In the genomic region with DNA sequence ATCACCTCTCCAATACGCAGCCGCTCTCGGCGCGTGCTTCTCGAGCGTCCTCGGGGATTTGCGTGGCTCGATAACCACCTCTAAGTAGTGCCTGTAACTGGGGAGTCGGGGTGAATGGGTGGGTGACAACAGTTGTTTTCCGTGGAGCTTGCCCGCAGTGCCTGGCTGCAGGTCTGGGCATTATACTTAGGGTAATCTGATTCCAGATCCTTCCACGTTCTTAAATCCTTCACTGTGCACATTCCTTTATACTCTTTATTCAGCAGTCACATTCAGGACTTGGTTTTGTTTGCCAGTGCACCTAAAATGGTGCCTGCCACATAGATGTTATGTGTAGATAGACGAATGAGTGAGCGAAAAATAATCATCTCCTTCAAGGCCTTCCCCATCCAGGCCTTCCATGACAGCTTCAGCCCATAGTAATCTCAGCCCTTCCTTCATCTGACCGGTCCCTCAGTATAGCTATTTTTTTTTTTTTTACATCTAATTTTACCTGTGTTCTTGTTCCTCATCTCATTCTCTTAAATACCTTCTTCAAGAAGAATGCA, we compare ENCODE assay signal across 8 cellular contexts. TPM values are rescaled to one million over a fixed set of nuclear protein-coding genes. Genes with fewer than 3 reads are reported as not detected.
A peak's percentile ranks its signal among the peaks of the same experiment; 100 is the strongest.
DNase-seq lines count a peak whose midpoint lies in the region; ATAC-seq and TF ChIP-seq lines count a peak whose summit lies in the region.

No MANE protein-coding gene starts in this region.

- H3K4me1 ChIP-seq in aorta (ENCODE audit: control insufficient read depth in 1 of 2, insufficient read depth in 2 of 2, low read length in 2 of 2) = no peaks in the 10 kb centered on the region

- ATAC-seq in memory B cell (ENCODE audit: low read depth) = no peak
- no peak for ATAC-seq in aorta (ENCODE audit: low FRiP score)
- no peak for ATAC-seq in GM21529 (IDR thresholded peaks at IDR 0.05; ENCODE audit: unreplicated experiment)
- ATAC-seq in HG03520 (IDR thresholded peaks at IDR 0.05; ENCODE audit: unreplicated experiment) = no peak

- H3K27ac Mint-ChIP-seq in Calu3 (ENCODE audit: unreplicated experiment) (peak overlapping the region; percentile 73), IgD-negative memory B cell (peak overlapping the region; percentile 98 to 100 (median 99)), MCF 10A (ENCODE audit: low read depth, unreplicated experiment) (peak overlapping the region; percentile 96), memory B cell (peak overlapping the region; percentile 98)

- H3K4me3 ChIP-seq in aorta (ENCODE audit: low read length in 2 of 2) = peak overlapping the region; percentile 1 to 52

- DNase-seq in Calu3 = no peak
- DNase-seq in MCF 10A (ENCODE audit: unreplicated experiment) = no peak
- DNase-seq in memory B cell (ENCODE audit: low spot score in 2 of 2) = no peak
- DNase-seq in aorta = no peak
- DNase-seq in stimulated activated CD4-positive, alpha-beta T cell treated with anti-CD3 and anti-CD28 coated beads, Interleukin-15, amount 100 ng/mL, for 24 hours = no peak

- peak overlapping the region in 1 of 2 donors; percentile 20 for H3K27ac ChIP-seq in aorta (ENCODE audit: low read depth in 1 of 2, low read length in 2 of 2)

- H3K36me3 Mint-ChIP-seq in Calu3 (ENCODE audit: insufficient read depth, unreplicated experiment) (peaks cover 69% of the 10 kb centered on the region), IgD-negative memory B cell (no peaks in the 10 kb centered on the region), MCF 10A (ENCODE audit: insufficient read depth, unreplicated experiment) (peaks cover 75% of the 10 kb centered on the region), memory B cell (peaks cover 18% of the 10 kb centered on the region)

- H3K27me3 Mint-ChIP-seq in Calu3 (ENCODE audit: unreplicated experiment) (no peaks in the 10 kb centered on the region), IgD-negative memory B cell (no peaks in the 10 kb centered on the region), MCF 10A (ENCODE audit: insufficient read depth, unreplicated experiment) (no peaks in the 10 kb centered on the region), memory B cell (no peaks in the 10 kb centered on the region)

- H3K9me3 Mint-ChIP-seq in Calu3 (ENCODE audit: low read depth, unreplicated experiment) = no peaks in the 10 kb centered on the region
- no peaks in the 10 kb centered on the region for H3K9me3 Mint-ChIP-seq in IgD-negative memory B cell
- no peaks in the 10 kb centered on the region for H3K9me3 Mint-ChIP-seq in MCF 10A (ENCODE audit: unreplicated experiment)
- no peaks in the 10 kb centered on the region for H3K9me3 Mint-ChIP-seq in memory B cell

- WGBS in aorta, 2 donors = 0 to 1% methylated on average over 17 of the region's 17 CpGs

- H3K4me3 Mint-ChIP-seq in Calu3 (ENCODE audit: low read depth, unreplicated experiment) = peak overlapping the region; percentile 88
- peak overlapping the region; percentile 95 to 99 (median 98) for H3K4me3 Mint-ChIP-seq in IgD-negative memory B cell
- H3K4me3 Mint-ChIP-seq in MCF 10A (ENCODE audit: unreplicated experiment) = peak overlapping the region; percentile 97
- peak overlapping the region; percentile 98 for H3K4me3 Mint-ChIP-seq in memory B cell

- H3K9me3 ChIP-seq in aorta (ENCODE audit: control insufficient read depth, low read length) = no peaks in the 10 kb centered on the region

- POLR2A ChIA-PET in MCF 10A (lab: Yijun Ruan, JAX) = interaction anchor here (0.6 to 4.3 kb wide), 28 partner anchors 9 to 810 kb away, joined by 3 to 51 read pairs (median 5); partner anchors contain the start of genes ABTB2 and CAPRIN1

- H3K36me3 ChIP-seq in aorta (ENCODE audit: control insufficient read depth in 1 of 2, insufficient read depth in 2 of 2, low read length in 1 of 2) = peaks cover 3 to 4% of the 10 kb centered on the region in 2 donors

- TF ChIP-seq CTCF in Calu3 (IDR thresholded peaks at IDR 0.05; ENCODE audit: unreplicated experiment) (no peak), MCF 10A (IDR thresholded peaks at IDR 0.05; ENCODE audit: unreplicated experiment) (no peak)

- H3K4me1 Mint-ChIP-seq in Calu3 (ENCODE audit: low read depth, unreplicated experiment) = peaks cover 19% of the 10 kb centered on the region
- H3K4me1 Mint-ChIP-seq in IgD-negative memory B cell = peaks cover 33 to 44% (median 38%) of the 10 kb centered on the region in 3 donors
- H3K4me1 Mint-ChIP-seq in MCF 10A (ENCODE audit: insufficient read depth, unreplicated experiment) = peaks cover 25% of the 10 kb centered on the region
- H3K4me1 Mint-ChIP-seq in memory B cell = peaks cover 43% of the 10 kb centered on the region

- H3K27me3 ChIP-seq in aorta (ENCODE audit: control insufficient read depth in 1 of 2, insufficient read depth in 2 of 2, low read length in 1 of 2) = no peaks in the 10 kb centered on the region

- intact Hi-C loops in Calu3 (cut with micrococcal nuclease; ENCODE audit: unreplicated experiment) (loop anchor here (2.0 kb wide), 1 partner anchor 109 kb away; no protein-coding TSS in a partner anchor), MCF 10A (cut with micrococcal nuclease) (loop anchor here (1.0 to 2.0 kb wide), 3 partner anchors 53 to 253 kb away; no protein-coding TSS in a partner anchor), aorta (cut with DNase I) (loop anchor here (2.0 to 10.0 kb wide), 4 partner anchors 55 to 253 kb away; partner anchors contain the start of genes CAPRIN1 (in 2 of the 2) and ABTB2 (in 1 of the 2))

- CTCF ChIA-PET in Calu3 (lab: Charles Lee) = interaction anchor here (0.6 to 1.3 kb wide), 7 partner anchors 13 to 249 kb away, joined by 3 to 6 read pairs (median 3); no protein-coding TSS in a partner anchor
- CTCF ChIA-PET in MCF 10A (lab: Yijun Ruan, JAX) = interaction anchor here (0.6 to 2.1 kb wide), 10 partner anchors 15 to 277 kb away, joined by 3 to 7 read pairs (median 4); no protein-coding TSS in a partner anchor

- BruUV-seq in Calu3 (replicated peaks; lab: Mats Ljungman, UMichigan) (TSS peak; percentile 39), MCF 10A (replicated peaks; lab: Mats Ljungman, UMichigan) (TSS peak; percentile 38)

RNA-seq across cellular contexts. Expression of gene NAT10, which starts 0.6 kb away (rescaled TPM):
- total RNA-seq in Calu3 (2022) = 74.7 and 80.1 TPM in 2 replicates
- 35.7 TPM for polyA plus RNA-seq in IgD-negative memory B cell
- total RNA-seq in MCF 10A (2022) = 68.9 and 89.5 TPM in 2 replicates
- 10 to 100 TPM; 33.6 to 42.4 TPM for total RNA-seq in aorta
- 10 to 100 TPM in 1 of 2 donors, 1 to 10 TPM in 1; 8.9 to 25.1 TPM for polyA plus RNA-seq in aorta

RNA-seq across cellular contexts. Expression of gene CAPRIN1, which starts 54.5 kb away (rescaled TPM):
- total RNA-seq in Calu3 (2022) (268 and 273 TPM in 2 replicates), MCF 10A (2022) (190 and 219 TPM in 2 replicates), aorta (100 to 1,000 TPM; 123 to 147 TPM)
- polyA plus RNA-seq in IgD-negative memory B cell (63.5 TPM), aorta (10 to 100 TPM; 58.0 to 59.0 TPM)
